In genomic region chr4:129561280-129561679, GRCh38 we compare ENCODE assay signal across 7 cellular contexts.
"Had no signal": no experiment of that assay in that cellular context is flagged by ENCODE, and none has a peak within 500 bp of the region (broad histone marks: within the 10 kb centered on the region; RNA-seq: fewer than 3 reads in every experiment).

No MANE protein-coding gene starts in this region.

- H3K4me2 ChIP-seq: GM23338 had no signal

- FAIRE-seq: H1, HTR-8/SVneo, K562 had no signal

- H3K4me3 ChIP-seq: GM23338, K562 had no signal

- H2AFZ ChIP-seq: GM23338 had no signal

- ATAC-seq: GM23338, K562 had no signal

- DNase-seq: H9, HCEC 1CT, KG1 had no signal
